Comparison of ENCODE assay signal across 28 cellular contexts in the genomic region with DNA sequence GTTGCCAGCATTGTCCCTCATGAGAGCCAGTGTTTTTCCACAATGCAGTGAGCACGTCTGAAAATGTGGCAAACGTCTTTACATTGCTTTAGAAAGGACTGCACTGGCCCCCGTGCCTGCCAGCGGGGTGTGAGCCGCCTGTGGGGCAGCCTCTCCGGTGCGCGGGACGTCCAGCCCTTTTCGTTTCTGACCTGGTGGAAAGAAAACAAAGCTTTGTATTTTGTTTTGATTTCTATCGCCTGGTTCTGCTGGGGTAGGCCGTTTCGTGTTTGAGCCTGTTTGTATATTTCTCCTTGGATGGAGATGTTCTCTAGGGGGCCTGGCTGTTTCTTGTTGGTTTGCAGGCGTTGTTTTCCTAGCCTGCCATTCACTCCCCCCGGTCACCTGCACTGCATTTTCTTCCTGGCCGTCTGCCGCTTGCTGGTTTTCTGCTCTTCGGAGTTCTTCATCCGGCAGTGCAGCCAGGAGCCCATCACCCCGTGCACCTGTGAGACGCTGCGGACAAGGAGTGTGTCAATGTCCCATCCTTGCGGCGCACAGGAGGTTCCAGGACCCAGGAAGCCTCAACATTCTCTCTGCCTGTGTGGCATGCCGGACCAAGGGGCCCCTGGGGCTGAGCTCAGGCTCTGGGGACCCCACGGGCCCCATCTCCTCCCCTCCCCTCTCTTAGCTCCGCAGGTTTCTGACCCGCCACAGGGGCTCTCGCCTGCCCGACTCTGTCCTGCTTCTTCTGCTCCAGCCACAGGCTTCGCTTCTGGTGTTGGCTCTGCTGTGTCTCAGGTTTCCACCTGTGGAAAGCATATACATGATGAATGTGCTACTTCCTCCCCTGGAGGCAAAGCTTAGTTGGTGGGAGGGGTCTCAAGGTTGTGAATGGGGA.
A peak's percentile ranks its signal among the peaks of the same experiment; 100 is the strongest.
DNase-seq lines count a peak whose midpoint lies in the region; ATAC-seq, FAIRE-seq and TF ChIP-seq lines count a peak whose summit lies in the region.
"Had no signal": no experiment of that assay in that cellular context is flagged by ENCODE, and none has a peak within 500 bp of the region (broad histone marks: within the 10 kb centered on the region; RNA-seq: fewer than 3 reads in every experiment).

No MANE protein-coding gene starts in this region.

- H4K8ac ChIP-seq in mesendoderm (ENCODE audit: low read depth, low read length) = no peak overlapping the region

- H3K79me1 ChIP-seq in mesendoderm (ENCODE audit: low read length) = no peaks in the 10 kb centered on the region

- no peak overlapping the region for H3K4me3 Mint-ChIP-seq in endodermal cell
- no peak overlapping the region for H3K4me3 Mint-ChIP-seq in activated T-helper 2 cell treated with anti-CD3 and anti-CD28 coated beads, Interferon-gamma antibody, Interleukin-2, Interleukin-4, amounts not matched to agents 10 μg/mL and 5 μg/mL and 100 μg/mL, durations not matched to agents 14 hours and 24 hours and 36 hours (ENCODE audit: low read depth)
- H3K4me3 Mint-ChIP-seq: activated CD4-positive, alpha-beta memory T cell treated with anti-CD3 and anti-CD28 coated beads for 36 hours; central memory CD8-positive, alpha-beta T cell; T-helper 17 cell had no signal

- H3K36me3 ChIP-seq in HUES64 (ENCODE audit: insufficient read depth, low read length) (no peaks in the 10 kb centered on the region), endodermal cell (ENCODE audit: control insufficient read depth, insufficient read depth, low read length) (no peaks in the 10 kb centered on the region), mesendoderm (ENCODE audit: control insufficient read depth, insufficient read depth, low read length) (no peaks in the 10 kb centered on the region), upper lobe of left lung (no peaks in the 10 kb centered on the region)
- H3K36me3 ChIP-seq: BE2C, gastrocnemius medialis, left lung, SJSA1, stomach had no signal

- 78% methylated on average over 31 of the region's 31 CpGs for WGBS in A549 (ENCODE audit: missing lambda C conversion rate)
- WGBS in HUES64 = 12% methylated on average over 31 of the region's 31 CpGs
- 13 to 31% methylated on average over 7 to 31 of the region's 31 CpGs for WGBS in endodermal cell (ENCODE audit: insufficient coverage in 1 of 2, insufficient read length in 1 of 2), 2 experiments
- WGBS in mesendoderm (ENCODE audit: extremely low coverage, insufficient coverage, low lambda C conversion rate) = no CpG with 5 or more reads among the region's 31 CpGs
- WGBS in upper lobe of left lung, 2 donors = 22 to 29% methylated on average over 30 to 31 of the region's 31 CpGs

- H3K9me3 ChIP-seq in A549 (no peaks in the 10 kb centered on the region), HUES64 (ENCODE audit: insufficient read depth, low read depth, low read length) (no peaks in the 10 kb centered on the region), endodermal cell (ENCODE audit: control insufficient read depth, low read length) (no peaks in the 10 kb centered on the region), upper lobe of left lung (no peaks in the 10 kb centered on the region)
- H3K9me3 ChIP-seq: BE2C, gastrocnemius medialis, left lung, mucosa of descending colon, SJSA1, stomach had no signal

- DNase-seq in A549 (ENCODE audit: low read depth in 1 of 2, low spot score in 1 of 2) (no peak), endodermal cell (peak; percentile 54), mesendoderm (peak; percentile 23), kidney tubule cell (ENCODE audit: low spot score) (no peak), upper lobe of left lung (no peak)
- no peak for DNase-seq in activated T-helper 2 cell treated with anti-CD3 and anti-CD28 coated beads, Interferon-gamma antibody, Interleukin-2, Interleukin-4, amounts not matched to agents 10 μg/mL and 5 μg/mL and 100 μg/mL, durations not matched to agents 14 hours and 24 hours and 36 hours (ENCODE audit: low spot score)
- DNase-seq: activated CD4-positive, alpha-beta memory T cell treated with anti-CD3 and anti-CD28 coated beads for 36 hours; activated naive CD4-positive, alpha-beta T cell; amygdala; BE2C; erythroblast; gastrocnemius medialis; KBM-7; mucosa of descending colon; NCI-H1694; NCI-H82; PC-3; stimulated activated CD4-positive, alpha-beta T cell treated with anti-CD3 and anti-CD28 coated beads, Interleukin-4, amount 100 ng/mL, for 4 hours; stomach; T-helper 17 cell had no signal

- no peak for TF ChIP-seq EP300 in A549 (IDR thresholded peaks at IDR 0.05)
- no peak for TF ChIP-seq EP300 in upper lobe of left lung (IDR thresholded peaks at IDR 0.05)

- H3K18ac ChIP-seq in mesendoderm (ENCODE audit: low read length) = no peak overlapping the region

- ATAC-seq in A549 = no peak
- ATAC-seq in HG02938 (IDR thresholded peaks at IDR 0.05; ENCODE audit: unreplicated experiment) = no peak
- no peak for ATAC-seq in upper lobe of left lung (ENCODE audit: low FRiP score in 2 of 2)
- ATAC-seq: gastrocnemius medialis, left lung, mucosa of descending colon, PC-3, T-helper 17 cell had no signal

- peaks cover 4% of the 10 kb centered on the region for H3K9me3 Mint-ChIP-seq in endodermal cell
- H3K9me3 Mint-ChIP-seq in activated T-helper 2 cell treated with anti-CD3 and anti-CD28 coated beads, Interferon-gamma antibody, Interleukin-2, Interleukin-4, amounts not matched to agents 10 μg/mL and 5 μg/mL and 100 μg/mL, durations not matched to agents 14 hours and 24 hours and 36 hours = no peaks in the 10 kb centered on the region
- H3K9me3 Mint-ChIP-seq: activated CD4-positive, alpha-beta memory T cell treated with anti-CD3 and anti-CD28 coated beads for 36 hours had no signal

- no peak overlapping the region for H2AK5ac ChIP-seq in mesendoderm (ENCODE audit: low read length)

- peaks cover 40% of the 10 kb centered on the region for H3K27me3 Mint-ChIP-seq in endodermal cell (ENCODE audit: insufficient read depth)
- H3K27me3 Mint-ChIP-seq in activated T-helper 2 cell treated with anti-CD3 and anti-CD28 coated beads, Interferon-gamma antibody, Interleukin-2, Interleukin-4, amounts not matched to agents 10 μg/mL and 5 μg/mL and 100 μg/mL, durations not matched to agents 14 hours and 24 hours and 36 hours (ENCODE audit: low read depth) = no peaks in the 10 kb centered on the region

- H2BK120ac ChIP-seq in mesendoderm (ENCODE audit: low read depth, low read length) = no peak overlapping the region

- H3K27ac ChIP-seq in A549 (peak overlapping the region in 1 of 2 experiments; percentile 71; a peak in 2 of 6 replicates), HUES64 (ENCODE audit: low read depth, low read length) (no peak overlapping the region; the same call in 1 of the 2 replicates), endodermal cell (ENCODE audit: low read depth, low read length) (no peak overlapping the region), mesendoderm (ENCODE audit: low read depth, low read length) (no peak overlapping the region), upper lobe of left lung (no peak overlapping the region)
- H3K27ac ChIP-seq: gastrocnemius medialis, left lung, SJSA1, stomach, VCaP had no signal

- no peak for TF ChIP-seq POLR2A in A549 (IDR thresholded peaks at IDR 0.05; ENCODE audit: low read length)
- TF ChIP-seq POLR2A in upper lobe of left lung (IDR thresholded peaks at IDR 0.05) = no peak

- POLR2A ChIA-PET in A549 (lab: Yijun Ruan, JAX) = no interaction called here

- H3K79me2 ChIP-seq in mesendoderm (ENCODE audit: control insufficient read depth, insufficient read depth, low read length) = no peaks in the 10 kb centered on the region

- no peak for TF ChIP-seq RAD21 in A549 (conservative IDR thresholded peaks at IDR 0.05 in 1 of 2, IDR thresholded peaks at IDR 0.05 in 1 of 2)

- no peak overlapping the region for H2BK5ac ChIP-seq in mesendoderm (ENCODE audit: low read length)

- H3K4me2 ChIP-seq in A549 (0 out of 3 replicates have a peak overlapping the region, but pooled peaks have one; percentile 28), mesendoderm (ENCODE audit: low read length) (no peak overlapping the region)

- H3K9ac ChIP-seq in HUES64 (ENCODE audit: low read depth, low read length) = no peak overlapping the region
- no peak overlapping the region for H3K9ac ChIP-seq in endodermal cell (ENCODE audit: extremely low read depth, low read length, poor library complexity, severe bottlenecking)
- no peak overlapping the region for H3K9ac ChIP-seq in mesendoderm (ENCODE audit: low read length)

- H2BK15ac ChIP-seq in mesendoderm (replicated peaks; ENCODE audit: low read depth) = no peak overlapping the region

- H3K4me1 ChIP-seq in A549 (peaks cover 10% of the 10 kb centered on the region; the same call in 2 of the 3 replicates), HUES64 (ENCODE audit: insufficient read depth, low read length) (peaks cover 22% of the 10 kb centered on the region), endodermal cell (ENCODE audit: control insufficient read depth, insufficient read depth, low read length) (no peaks in the 10 kb centered on the region), mesendoderm (ENCODE audit: control insufficient read depth, low read depth, low read length) (peaks cover 3% of the 10 kb centered on the region), upper lobe of left lung (no peaks in the 10 kb centered on the region)
- H3K4me1 ChIP-seq: BE2C, gastrocnemius medialis, left lung, SJSA1, stomach had no signal

- no peak overlapping the region for H3K4me3 ChIP-seq in A549
- H3K4me3 ChIP-seq in HUES64 (ENCODE audit: low read length) = peak overlapping the region; percentile 23
- H3K4me3 ChIP-seq in endodermal cell (ENCODE audit: low read length) = peak overlapping the region; percentile 49
- H3K4me3 ChIP-seq in mesendoderm (ENCODE audit: low read length) = no peak overlapping the region
- no peak overlapping the region for H3K4me3 ChIP-seq in upper lobe of left lung
- H3K4me3 ChIP-seq: gastrocnemius medialis, left lung, mucosa of descending colon, SJSA1, stomach had no signal

- no peak overlapping the region for H3K23ac ChIP-seq in mesendoderm (ENCODE audit: low read length)

- no peak overlapping the region for H3K27ac Mint-ChIP-seq in endodermal cell
- no peak overlapping the region for H3K27ac Mint-ChIP-seq in activated T-helper 2 cell treated with anti-CD3 and anti-CD28 coated beads, Interferon-gamma antibody, Interleukin-2, Interleukin-4, amounts not matched to agents 10 μg/mL and 5 μg/mL and 100 μg/mL, durations not matched to agents 14 hours and 24 hours and 36 hours
- H3K27ac Mint-ChIP-seq: activated CD4-positive, alpha-beta memory T cell treated with anti-CD3 and anti-CD28 coated beads for 36 hours; T-helper 17 cell had no signal

- intact Hi-C loops in activated T-helper 2 cell treated with anti-CD3 and anti-CD28 coated beads, Interferon-gamma antibody, Interleukin-2, Interleukin-4, amounts not matched to agents 10 μg/mL and 5 μg/mL and 100 μg/mL, durations not matched to agents 14 hours and 24 hours and 36 hours (cut with micrococcal nuclease) = no loop called here

- TF ChIP-seq CTCF in A549 (IDR thresholded peaks at IDR 0.05) = no peak
- TF ChIP-seq CTCF in endodermal cell (conservative IDR thresholded peaks at IDR 0.05) = no peak
- TF ChIP-seq CTCF in upper lobe of left lung (IDR thresholded peaks at IDR 0.05) = no peak

- no peaks in the 10 kb centered on the region for H3K36me3 Mint-ChIP-seq in endodermal cell (ENCODE audit: low read depth)
- H3K36me3 Mint-ChIP-seq in activated T-helper 2 cell treated with anti-CD3 and anti-CD28 coated beads, Interferon-gamma antibody, Interleukin-2, Interleukin-4, amounts not matched to agents 10 μg/mL and 5 μg/mL and 100 μg/mL, durations not matched to agents 14 hours and 24 hours and 36 hours (ENCODE audit: low read depth) = no peaks in the 10 kb centered on the region
- H3K36me3 Mint-ChIP-seq: activated CD4-positive, alpha-beta memory T cell treated with anti-CD3 and anti-CD28 coated beads for 36 hours had no signal

- FAIRE-seq in A549 (lab: Jason Lieb, UNC) = no peak
- FAIRE-seq: A204.1, G401.6 had no signal

- CTCF ChIA-PET in A549 (lab: Yijun Ruan, JAX) = no interaction called here

- no peak overlapping the region for H3K56ac ChIP-seq in mesendoderm (ENCODE audit: low read length)

- H3K4ac ChIP-seq in mesendoderm (ENCODE audit: low read depth, low read length) = no peak overlapping the region

- H3K4me1 Mint-ChIP-seq in endodermal cell = peaks cover 23% of the 10 kb centered on the region
- no peaks in the 10 kb centered on the region for H3K4me1 Mint-ChIP-seq in activated T-helper 2 cell treated with anti-CD3 and anti-CD28 coated beads, Interferon-gamma antibody, Interleukin-2, Interleukin-4, amounts not matched to agents 10 μg/mL and 5 μg/mL and 100 μg/mL, durations not matched to agents 14 hours and 24 hours and 36 hours (ENCODE audit: low read depth)
- H3K4me1 Mint-ChIP-seq: central memory CD8-positive, alpha-beta T cell; T-helper 17 cell had no signal

- no peak overlapping the region for H4K5ac ChIP-seq in mesendoderm (ENCODE audit: low read length)

- H3K27me3 ChIP-seq in HUES64 (ENCODE audit: insufficient read depth, low read length) (peaks cover 13% of the 10 kb centered on the region), endodermal cell (ENCODE audit: control insufficient read depth, insufficient read depth, low read length, poor library complexity, severe bottlenecking) (no peaks in the 10 kb centered on the region), mesendoderm (ENCODE audit: insufficient read depth, low read length, poor library complexity) (no peaks in the 10 kb centered on the region), upper lobe of left lung (no peaks in the 10 kb centered on the region)
- H3K27me3 ChIP-seq: BE2C had no signal

Comparison
In these comparisons a context has a peak if more than half of its experiments do, and no peak if none do; other contexts are left out.
1. DNase-seq: peak in endodermal cell (single experiment) and mesendoderm (single experiment); none in A549 (0 of 2), kidney tubule cell (single experiment), upper lobe of left lung (0 of 2) and activated T-helper 2 cell treated with anti-CD3 and anti-CD28 coated beads, Interferon-gamma antibody, Interleukin-2, Interleukin-4, amounts not matched to agents 10 μg/mL and 5 μg/mL and 100 μg/mL, durations not matched to agents 14 hours and 24 hours and 36 hours (single experiment).
2. H3K4me3 ChIP-seq: peak in HUES64 (single experiment) and endodermal cell (single experiment); none in A549 (single experiment), mesendoderm (single experiment) and upper lobe of left lung (0 of 4).